In the genomic region with DNA sequence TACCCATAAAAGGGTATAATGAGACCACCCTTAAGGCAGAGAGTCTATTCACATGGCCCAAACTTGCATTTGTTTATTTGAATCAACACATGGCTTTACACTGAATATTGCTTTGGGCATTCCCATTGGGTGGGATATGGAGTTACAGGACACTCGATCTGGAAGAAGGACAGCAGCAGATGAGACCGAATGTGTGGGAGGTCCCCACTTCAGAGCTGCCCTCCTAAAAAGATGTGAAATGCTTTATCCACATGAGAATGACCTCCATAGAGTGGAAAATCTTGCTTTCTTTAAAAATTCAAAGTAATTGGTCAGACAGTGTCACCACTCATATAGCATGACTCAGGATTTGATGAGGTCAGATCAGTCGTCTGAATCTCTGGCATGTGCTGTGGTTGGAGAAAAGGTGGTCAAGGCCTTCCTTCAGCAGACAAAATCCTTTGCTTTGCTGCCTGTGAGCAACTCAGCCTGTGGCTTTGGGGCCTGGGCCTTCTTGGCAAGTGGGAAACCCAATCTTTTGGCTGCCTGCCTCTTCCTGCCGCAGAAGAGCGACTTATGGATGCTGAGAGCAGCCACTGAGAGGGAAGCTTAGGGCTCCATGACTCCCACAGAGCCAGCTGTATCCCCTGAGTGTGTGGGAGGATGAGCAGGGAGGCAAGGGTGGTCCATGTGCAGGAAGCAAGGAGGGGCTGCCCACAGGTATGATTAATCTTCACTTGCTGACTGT, we compare ENCODE assay signal across 10 cellular contexts. TPM values are rescaled to one million over a fixed set of nuclear protein-coding genes. Genes with fewer than 3 reads are reported as not detected.
DNase-seq lines count a peak whose midpoint lies in the region; ATAC-seq, FAIRE-seq and TF ChIP-seq lines count a peak whose summit lies in the region.
"Had no signal": no experiment of that assay in that cellular context is flagged by ENCODE, and none has a peak within 500 bp of the region (broad histone marks: within the 10 kb centered on the region; RNA-seq: fewer than 3 reads in every experiment).

No MANE protein-coding gene starts in this region.

- in situ Hi-C loops in mammary epithelial cell (cut with MboI; ENCODE audit: low sequenced_read_pairs in 2 of 2), result no loop called here

- peak; percentile 70 for ATAC-seq in left lung

- H3K36me3 ChIP-seq in mammary epithelial cell (ENCODE audit: insufficient read depth, low read length), result no peaks in the 10 kb centered on the region
- H3K36me3 ChIP-seq in left lung, result no peaks in the 10 kb centered on the region
- no peaks in the 10 kb centered on the region for H3K36me3 ChIP-seq in small intestine (ENCODE audit: control insufficient read depth in 2 of 2, insufficient read depth in 2 of 2, low read length in 2 of 2)

- CTCF ChIA-PET in mammary epithelial cell (lab: Charles Lee; ENCODE audit: low non-redundant PET), result no interaction called here

- no peak overlapping the region for H3K27ac Mint-ChIP-seq in immature natural killer cell

- WGBS in mammary epithelial cell (ENCODE audit: low coverage, missing lambda C conversion rate), result 70% methylated on average over 5 of the region's 5 CpGs
- 78 to 84% (median 78%) methylated on average over 5 of the region's 5 CpGs for WGBS in small intestine, 3 donors

- intact Hi-C loops in mammary epithelial cell (cut with micrococcal nuclease), result no loop called here
- intact Hi-C loops in left lung (cut with DNase I), result no loop called here

- H3K4me3 Mint-ChIP-seq in immature natural killer cell, result no peak overlapping the region

- no TSS peak for BruUV-seq in mammary epithelial cell (replicated peaks; lab: Mats Ljungman, UMichigan)

- H3K27me3 ChIP-seq in mammary epithelial cell (ENCODE audit: insufficient read depth, low read length), result no peaks in the 10 kb centered on the region
- H3K27me3 ChIP-seq in left lung, result no peaks in the 10 kb centered on the region
- H3K27me3 ChIP-seq in small intestine (ENCODE audit: control insufficient read depth in 2 of 2, insufficient read depth in 2 of 2, low read length in 2 of 2), result no peaks in the 10 kb centered on the region

- H3K9me3 ChIP-seq in mammary epithelial cell (replicated peaks; ENCODE audit: insufficient read depth, low read length) (no peaks in the 10 kb centered on the region), left lung (peaks cover 0 to 5% of the 10 kb centered on the region in 2 donors), small intestine (ENCODE audit: control insufficient read depth, low read depth) (no peaks in the 10 kb centered on the region)

- H3K4me1 ChIP-seq in mammary epithelial cell (ENCODE audit: insufficient read depth, low read length) (peaks cover 5% of the 10 kb centered on the region), left lung (no peaks in the 10 kb centered on the region), small intestine (ENCODE audit: control insufficient read depth in 2 of 2, insufficient read depth in 1 of 2, low read depth in 1 of 2, low read length in 1 of 2) (no peaks in the 10 kb centered on the region)

- no peak overlapping the region for H3K4me2 ChIP-seq in mammary epithelial cell (ENCODE audit: insufficient read depth, low read depth, low read length)

- H3K4me3 ChIP-seq in mammary epithelial cell (replicated peaks in 1 of 3; ENCODE audit: insufficient read depth in 1 of 3, low read depth in 2 of 3, low read length in 3 of 3), result no peak overlapping the region
- no peak overlapping the region for H3K4me3 ChIP-seq in left lung
- H3K4me3 ChIP-seq in small intestine (ENCODE audit: low read depth in 1 of 2, low read length in 2 of 2), result no peak overlapping the region

- H4K20me1 ChIP-seq in mammary epithelial cell (ENCODE audit: insufficient read depth, low read length), result no peaks in the 10 kb centered on the region

- H3K36me3 Mint-ChIP-seq in immature natural killer cell, result peaks cover 0 to 4% (median 0%) of the 10 kb centered on the region in 3 donors

- no peak for FAIRE-seq in small intestine (lab: Jason Lieb, UNC)

- peak overlapping the region; percentile 0 for H2AFZ ChIP-seq in mammary epithelial cell (ENCODE audit: low read depth, low read length)

- DNase-seq in AG08395 (ENCODE audit: low spot score) (peak; percentile 93), M059J (ENCODE audit: low read depth) (peak; percentile 95), mammary epithelial cell (peak; percentile 83), left lung (peak in 1 of 2 donors; percentile 72), small intestine (no peak), immature natural killer cell (no peak)
- no peak for DNase-seq in central memory CD4-positive, alpha-beta T cell
- no peak for DNase-seq in activated CD8-positive, alpha-beta memory T cell treated with anti-CD3 and anti-CD28 coated beads, Interleukin-2, amount 50 U/mL, for 48 hours
- DNase-seq: COR-L47, NCI-H510A had no signal

- TF ChIP-seq CTCF in mammary epithelial cell (conservative IDR thresholded peaks at IDR 0.05 in 1 of 2, IDR thresholded peaks at IDR 0.05 in 1 of 2; ENCODE audit: extremely low read depth in 1 of 2, insufficient read depth in 1 of 2, low read depth in 1 of 2, low read length in 2 of 2), result no peak
- no peak for TF ChIP-seq CTCF in left lung (IDR thresholded peaks at IDR 0.05)

- H3K9me3 Mint-ChIP-seq in immature natural killer cell, result peaks cover 0 to 7% (median 3%) of the 10 kb centered on the region in 6 donors

- no peak overlapping the region for H3K27ac ChIP-seq in mammary epithelial cell (ENCODE audit: insufficient read depth, low read depth, low read length)
- H3K27ac ChIP-seq in left lung, result peak overlapping the region in 1 of 2 donors; percentile 50
- no peak overlapping the region for H3K27ac ChIP-seq in small intestine (ENCODE audit: low read depth in 1 of 2, low read length in 1 of 2)

- dilution Hi-C loops in mammary epithelial cell (cut with HindIII; ENCODE audit: low sequenced_read_pairs), result loop anchor here (10.0 kb wide), 1 partner anchor 61 kb away; no protein-coding TSS in a partner anchor

- H3K27me3 Mint-ChIP-seq in immature natural killer cell (ENCODE audit: low read depth in 3 of 3), result peaks cover 2 to 3% (median 3%) of the 10 kb centered on the region in 3 donors

- no peaks in the 10 kb centered on the region for H3K4me1 Mint-ChIP-seq in immature natural killer cell

- H3K79me2 ChIP-seq in mammary epithelial cell (ENCODE audit: insufficient read depth, low read length), result no peaks in the 10 kb centered on the region

- H3K9ac ChIP-seq in mammary epithelial cell (ENCODE audit: insufficient read depth, low read length), result no peak overlapping the region

RNA-seq across cellular contexts. Expression of a gene that starts 39.3 kb away (rescaled TPM):
- not detected in 2 replicates for total RNA-seq in M059J (2014; rRNA removed; shearing (Covaris generic))
- total RNA-seq in mammary epithelial cell (1 to 10 TPM; 1.7 to 2.3 TPM), left lung (10 to 100 TPM; 22.0 to 34.3 TPM)
- polyA plus RNA-seq in mammary epithelial cell (0.32 TPM), small intestine (1 to 10 TPM; 1.8 to 9.7 (median 7.7) TPM), immature natural killer cell (100 to 1,000 TPM; 147 to 301 (median 155) TPM)
- 2.8 TPM for polyA minus RNA-seq in mammary epithelial cell

Comparison
In these comparisons a context has a peak if more than half of its experiments do, and no peak if none do; other contexts are left out.
1. DNase-seq: peak in AG08395 (single experiment), M059J (single experiment) and mammary epithelial cell (single experiment); none in central memory CD4-positive, alpha-beta T cell (single experiment), small intestine (single experiment), immature natural killer cell (0 of 3) and activated CD8-positive, alpha-beta memory T cell treated with anti-CD3 and anti-CD28 coated beads, Interleukin-2, amount 50 U/mL, for 48 hours (single experiment).
2. RNA of a gene that starts 39.3 kb away (total RNA-seq): 22.0 to 34.3 TPM in left lung; 1.7 to 2.3 TPM in mammary epithelial cell and not detected in M059J; every median in the first group is over 4 times any median in the second.